ENCODE assay signal across 24 cellular contexts in the genomic region with DNA sequence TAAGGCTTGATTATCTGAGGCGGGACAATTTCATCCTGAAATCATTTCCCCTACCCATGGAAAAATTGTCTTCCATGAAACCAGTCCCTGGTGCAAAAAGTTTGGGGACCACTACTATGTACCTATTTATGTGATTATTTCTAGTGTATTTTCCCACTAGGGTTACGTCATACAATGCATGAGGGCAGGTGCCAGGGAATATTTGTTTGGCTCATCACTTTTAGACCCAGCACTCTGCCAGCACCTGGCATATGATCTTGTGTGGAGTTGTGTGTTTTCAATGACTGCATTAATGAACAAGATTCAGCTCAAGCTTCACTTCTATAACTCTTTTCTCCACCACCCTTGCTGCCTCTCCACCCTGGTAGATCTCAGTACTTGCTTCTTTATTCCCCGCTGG.
"Had no signal": no experiment of that assay in that cellular context is flagged by ENCODE, and none has a peak within 500 bp of the region (broad histone marks: within the 10 kb centered on the region; RNA-seq: fewer than 3 reads in every experiment).

No MANE protein-coding gene starts in this region.

- H3K27me3 ChIP-seq: esophagus muscularis mucosa, hepatocyte, left lung had no signal

- FAIRE-seq: colon, endothelial cell of umbilical vein, frontal cortex, kidney had no signal

- H2AFZ ChIP-seq: hepatocyte had no signal

- H3K79me2 ChIP-seq: hepatocyte had no signal

- H3K4me2 ChIP-seq: hepatocyte had no signal

- H3K9me3 ChIP-seq: esophagus muscularis mucosa, gastroesophageal sphincter, heart left ventricle, left lung, lower lobe of right lung, mucosa of descending colon had no signal

- H3K36me3 ChIP-seq: esophagus muscularis mucosa, gastroesophageal sphincter, heart left ventricle, left lung, lower lobe of right lung had no signal

- H3K4me1 ChIP-seq: esophagus muscularis mucosa, foreskin keratinocyte, gastroesophageal sphincter, heart left ventricle, left lung, lower lobe of right lung had no signal

- H3K27ac ChIP-seq: coronary artery, dorsolateral prefrontal cortex, esophagus muscularis mucosa, foreskin keratinocyte, gastroesophageal sphincter, heart left ventricle, hepatocyte, left lung, lower lobe of right lung had no signal

- DNase-seq: dermis blood vessel endothelial cell; dorsolateral prefrontal cortex; effector CD4-positive, alpha-beta T cell; effector memory CD4-positive, alpha-beta T cell; foreskin keratinocyte; heart left ventricle; hypothalamus; immature natural killer cell; islet precursor cell; kidney; kidney glomerular epithelial cell; left colon; left lung; left ventricle myocardium superior; lower lobe of right lung; mesenchymal stem cell; mucosa of descending colon had no signal

- H3K4me3 ChIP-seq: coronary artery, dorsolateral prefrontal cortex, esophagus muscularis mucosa, gastroesophageal sphincter, heart left ventricle, hepatocyte, left lung, lower lobe of right lung, mucosa of descending colon had no signal

- ATAC-seq: foreskin keratinocyte, gastroesophageal sphincter, heart left ventricle, left colon, left lung, left ventricle myocardium superior, lower lobe of right lung, mucosa of descending colon had no signal
